Comparison of ENCODE assay signal across 21 cellular contexts in genomic region chr11:12058425-12059115, GRCh38.
"Had no signal": no experiment of that assay in that cellular context is flagged by ENCODE, and none has a peak within 500 bp of the region (broad histone marks: within the 10 kb centered on the region; RNA-seq: fewer than 3 reads in every experiment).

No MANE protein-coding gene starts in this region.

- H3K36me3 Mint-ChIP-seq: memory B cell, naive B cell had no signal

- H3K4me1 Mint-ChIP-seq: memory B cell, naive B cell, nephron had no signal

- ATAC-seq: esophagus mucosa, heart left ventricle, left lung, lower lobe of right lung had no signal

- H3K4me1 ChIP-seq: left lung, lower lobe of right lung, parathyroid adenoma, prostate gland had no signal

- H3K27me3 ChIP-seq: dorsolateral prefrontal cortex, heart left ventricle, left lung, sigmoid colon, stomach, transverse colon had no signal

- H3K4me3 ChIP-seq: coronary artery, dorsolateral prefrontal cortex, heart left ventricle, left lung, lower lobe of right lung, prostate gland, sigmoid colon, skin epidermis, stomach, thoracic aorta, transverse colon had no signal

- DNase-seq: dorsolateral prefrontal cortex; effector memory CD4-positive, alpha-beta T cell; heart left ventricle; hippocampal formation; left lung; lower lobe of right lung; naive B cell; sigmoid colon; stimulated activated CD4-positive, alpha-beta T cell treated with anti-CD3 and anti-CD28 coated beads, Interleukin-2, amount 100 ng/mL, for 24 hours; stimulated activated CD4-positive, alpha-beta T cell treated with anti-CD3 and anti-CD28 coated beads, Interleukin-4, amount 100 ng/mL, for 4 hours; stimulated activated naive CD4-positive, alpha-beta T cell; stomach; transverse colon had no signal

- H3K9me3 ChIP-seq: lower lobe of right lung, prostate gland, sigmoid colon, thoracic aorta, transverse colon had no signal

- H3K36me3 ChIP-seq: heart left ventricle, left lung, lower lobe of right lung, prostate gland, sigmoid colon, stomach, thoracic aorta, transverse colon had no signal

- H3K4me3 Mint-ChIP-seq: memory B cell, nephron had no signal

- H3K27ac Mint-ChIP-seq: memory B cell, naive B cell, nephron had no signal

- H3K27ac ChIP-seq: coronary artery, heart left ventricle, left lung, lower lobe of right lung, parathyroid adenoma, prostate gland, sigmoid colon, skin epidermis, stomach, thoracic aorta, transverse colon had no signal
